In the genomic region with DNA sequence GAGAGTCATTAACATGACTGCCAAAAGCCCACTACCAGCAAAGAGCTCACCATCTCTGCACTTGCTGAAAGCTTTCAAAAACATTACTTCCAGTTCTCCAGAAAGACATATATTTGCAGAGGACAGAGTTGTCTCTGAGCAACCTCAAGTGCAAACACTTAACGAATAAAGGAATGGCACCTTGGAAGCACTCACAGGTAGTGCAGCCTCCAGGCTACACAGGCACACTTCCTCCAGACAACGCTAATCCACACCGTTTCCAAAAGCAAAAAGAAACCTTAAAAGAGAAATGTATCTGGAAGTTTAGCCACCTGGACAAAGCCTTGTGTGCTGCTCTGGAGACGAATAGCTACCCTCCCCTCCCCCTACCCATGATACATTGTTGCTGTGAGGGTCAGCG, we compare ENCODE assay signal across 7 cellular contexts. TPM values are rescaled to one million over a fixed set of nuclear protein-coding genes. Genes with fewer than 3 reads are reported as not detected.
"Had no signal": no experiment of that assay in that cellular context is flagged by ENCODE, and none has a peak within 500 bp of the region (broad histone marks: within the 10 kb centered on the region; RNA-seq: fewer than 3 reads in every experiment).

No MANE protein-coding gene starts in this region.

RNA-seq across cellular contexts. Expression of a gene that starts 53.1 kb away (rescaled TPM):
- total RNA-seq: GM23248, GM23338, H1, H4, H7, H9, HFFc6 had no signal
- polyA plus RNA-seq: GM23248, GM23338, H1 had no signal
